ENCODE assay signal across 1 cellular context in genomic region chr20:32168184-32168910, GRCh38.
TF ChIP-seq lines count a peak whose summit lies in the region.

No MANE protein-coding gene starts in this region.

TF ChIP-seq in HepG2, 621 proteins besides CTCF, POLR2A, EP300 and RAD21 (continued from another document):
- TF ChIP-seq, protein P1, sequence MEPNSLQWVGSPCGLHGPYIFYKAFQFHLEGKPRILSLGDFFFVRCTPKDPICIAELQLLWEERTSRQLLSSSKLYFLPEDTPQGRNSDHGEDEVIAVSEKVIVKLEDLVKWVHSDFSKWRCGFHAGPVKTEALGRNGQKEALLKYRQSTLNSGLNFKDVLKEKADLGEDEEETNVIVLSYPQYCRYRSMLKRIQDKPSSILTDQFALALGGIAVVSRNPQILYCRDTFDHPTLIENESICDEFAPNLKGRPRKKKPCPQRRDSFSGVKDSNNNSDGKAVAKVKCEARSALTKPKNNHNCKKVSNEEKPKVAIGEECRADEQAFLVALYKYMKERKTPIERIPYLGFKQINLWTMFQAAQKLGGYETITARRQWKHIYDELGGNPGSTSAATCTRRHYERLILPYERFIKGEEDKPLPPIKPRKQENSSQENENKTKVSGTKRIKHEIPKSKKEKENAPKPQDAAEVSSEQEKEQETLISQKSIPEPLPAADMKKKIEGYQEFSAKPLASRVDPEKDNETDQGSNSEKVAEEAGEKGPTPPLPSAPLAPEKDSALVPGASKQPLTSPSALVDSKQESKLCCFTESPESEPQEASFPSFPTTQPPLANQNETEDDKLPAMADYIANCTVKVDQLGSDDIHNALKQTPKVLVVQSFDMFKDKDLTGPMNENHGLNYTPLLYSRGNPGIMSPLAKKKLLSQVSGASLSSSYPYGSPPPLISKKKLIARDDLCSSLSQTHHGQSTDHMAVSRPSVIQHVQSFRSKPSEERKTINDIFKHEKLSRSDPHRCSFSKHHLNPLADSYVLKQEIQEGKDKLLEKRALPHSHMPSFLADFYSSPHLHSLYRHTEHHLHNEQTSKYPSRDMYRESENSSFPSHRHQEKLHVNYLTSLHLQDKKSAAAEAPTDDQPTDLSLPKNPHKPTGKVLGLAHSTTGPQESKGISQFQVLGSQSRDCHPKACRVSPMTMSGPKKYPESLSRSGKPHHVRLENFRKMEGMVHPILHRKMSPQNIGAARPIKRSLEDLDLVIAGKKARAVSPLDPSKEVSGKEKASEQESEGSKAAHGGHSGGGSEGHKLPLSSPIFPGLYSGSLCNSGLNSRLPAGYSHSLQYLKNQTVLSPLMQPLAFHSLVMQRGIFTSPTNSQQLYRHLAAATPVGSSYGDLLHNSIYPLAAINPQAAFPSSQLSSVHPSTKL (CRISPR knock-in tag; IDR thresholded peaks at IDR 0.05), result 0 out of 2 replicates have a peak, but pooled peaks have one; percentile 5
- TF ChIP-seq ZMYM3 (CRISPR knock-in tag; IDR thresholded peaks at IDR 0.05) (0 out of 2 replicates have a peak, but pooled peaks have one; percentile 12), POLR2AphosphoS5 (IDR thresholded peaks at IDR 0.05; ENCODE audit: low read depth, low read length) (0 out of 2 replicates have a peak, but pooled peaks have one; percentile 17), ZNF460 (CRISPR knock-in tag; IDR thresholded peaks at IDR 0.05; ENCODE audit: borderline replicate concordance) (no peak)
